Comparison of ENCODE assay signal across 1 cellular context in genomic region chr5:68730220-68731010, GRCh38.
TF ChIP-seq lines count a peak whose summit lies in the region.

No MANE protein-coding gene starts in this region.

TF ChIP-seq in SK-N-SH, 30 proteins besides CTCF, POLR2A, EP300 and RAD21 (continued from another document):
- TF ChIP-seq REST (IDR thresholded peaks at IDR 0.05; ENCODE audit: low read depth, low read length) (no peak), TEAD4 (IDR thresholded peaks at IDR 0.05; ENCODE audit: borderline replicate concordance, insufficient read depth) (0 out of 2 replicates have a peak, but pooled peaks have one; percentile 9), USF2 (IDR thresholded peaks at IDR 0.05; ENCODE audit: borderline replicate concordance, low read depth, low read length) (no peak), JUND (IDR thresholded peaks at IDR 0.05) (peak; percentile 77), POLR2AphosphoS5 (IDR thresholded peaks at IDR 0.05; ENCODE audit: low read depth, low read length) (no peak)
